In genomic region chr11:42494459-42494858, GRCh38 we compare ENCODE assay signal across 9 cellular contexts.
"Had no signal": no experiment of that assay in that cellular context is flagged by ENCODE, and none has a peak within 500 bp of the region (broad histone marks: within the 10 kb centered on the region; RNA-seq: fewer than 3 reads in every experiment).

No MANE protein-coding gene starts in this region.

- H3K27ac ChIP-seq: GM23248 had no signal

- H3K4me3 ChIP-seq: GM23248, GM23338, HAP-1 had no signal

- DNase-seq: GM23248, GOT3, H7, H9, HCEC 1CT, HFFc6 had no signal

- H3K9me3 ChIP-seq: HAP-1 had no signal

- ATAC-seq: GM23338, HCT116 had no signal

- H3K4me3 Mint-ChIP-seq: GM23338, H9, HFFc6 had no signal

- H3K4me1 Mint-ChIP-seq: GM23338, H9 had no signal

- H3K27ac Mint-ChIP-seq: GM23338, H9, HFFc6 had no signal

- H3K9me3 Mint-ChIP-seq: H9, HFFc6 had no signal

- H3K4me1 ChIP-seq: HAP-1 had no signal

- H3K36me3 ChIP-seq: HAP-1 had no signal
